26 cellular contexts compared by ENCODE assay signal in the genomic region with DNA sequence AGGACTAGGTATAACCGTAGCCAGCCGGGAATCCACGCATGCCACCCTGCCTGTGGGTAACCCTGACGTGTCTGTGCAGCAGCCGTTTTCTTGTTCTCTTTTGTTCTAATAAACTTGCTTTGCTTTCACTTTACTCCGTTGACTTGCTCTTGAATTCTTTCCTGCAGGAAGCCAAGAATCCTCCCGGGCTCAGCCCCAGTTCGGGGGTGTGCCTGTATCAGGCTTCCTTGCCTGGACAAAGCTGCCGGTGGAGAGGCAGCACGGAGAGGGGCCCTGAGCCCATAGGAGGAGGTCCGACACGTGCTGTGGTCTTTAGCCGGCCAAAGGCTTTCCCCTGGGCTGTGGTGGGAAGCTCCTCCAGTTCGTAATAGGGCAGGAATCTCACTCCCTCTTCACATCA.
A peak's percentile ranks its signal among the peaks of the same experiment; 100 is the strongest.
DNase-seq lines count a peak whose midpoint lies in the region; ATAC-seq and TF ChIP-seq lines count a peak whose summit lies in the region.
"Had no signal": no experiment of that assay in that cellular context is flagged by ENCODE, and none has a peak within 500 bp of the region (broad histone marks: within the 10 kb centered on the region; RNA-seq: fewer than 3 reads in every experiment).

No MANE protein-coding gene starts in this region.

- H3K36me3 Mint-ChIP-seq in nephron (ENCODE audit: low read depth): peaks cover 4% of the 10 kb centered on the region
- H3K36me3 Mint-ChIP-seq: stimulated activated effector memory CD8-positive, alpha-beta T cell treated with anti-CD3 and anti-CD28 coated beads, Interleukin-12 subunit alpha, Interleukin-12 subunit beta, amount 100 ng/mL, for 72 hours; type B pancreatic cell had no signal

- DNase-seq in MG63: peak; percentile 40
- no peak for DNase-seq in adipocyte (ENCODE audit: low read depth)
- DNase-seq in HuH-7.5 (ENCODE audit: low spot score): no peak
- DNase-seq in NAMALWA (ENCODE audit: low spot score): no peak
- DNase-seq: activated CD4-positive, alpha-beta T cell treated with anti-CD3 and anti-CD28 coated beads, Interleukin-2, amount 50 U/mL, for 4 hours; activated naive CD4-positive, alpha-beta T cell; activated naive CD8-positive, alpha-beta T cell treated with anti-CD3 and anti-CD28 coated beads, Interleukin-2, amount 50 U/mL, for 24 hours; activated T-cell treated with anti-CD3 and anti-CD28 coated beads, Interleukin-2, amount 50 U/mL, for 72 hours; foreskin fibroblast; HCEC 1CT; kidney glomerular epithelial cell; NCI-H1048; NCI-H82; stimulated activated CD4-positive, alpha-beta T cell treated with anti-CD3 and anti-CD28 coated beads, Interleukin-15, amount 100 ng/mL, for 24 hours had no signal

- H3K4me3 ChIP-seq in MG63 (peak overlapping the region; percentile 29), adipocyte (ENCODE audit: low read length) (peak overlapping the region; percentile 66), subcutaneous abdominal adipose tissue (ENCODE audit: low read depth in 1 of 5, low read length in 5 of 5) (peak overlapping the region; percentile 32 to 56 (median 50))
- H3K4me3 ChIP-seq: BLaER1, SJSA1 had no signal

- H3K27ac Mint-ChIP-seq in nephron: peak overlapping the region; percentile 52 to 82 (median 56)
- H3K27ac Mint-ChIP-seq: activated naive CD8-positive, alpha-beta T cell treated with anti-CD3 and anti-CD28 coated beads, Interleukin-2, amount 50 U/mL, for 24 hours; activated T-cell treated with anti-CD3 and anti-CD28 coated beads, Interleukin-2, amount 50 U/mL, for 72 hours; dendritic cell treated with granulocyte-macrophage colony-stimulating factor and Interleukin-4, amounts not matched to agents 40 ng/mL and 50 ng/mL, for 4 days; progenitor cell of endocrine pancreas; stimulated activated effector memory CD8-positive, alpha-beta T cell treated with anti-CD3 and anti-CD28 coated beads, Interleukin-12 subunit alpha, Interleukin-12 subunit beta, amount 100 ng/mL, for 72 hours; type B pancreatic cell had no signal

- H3K9ac ChIP-seq in adipocyte (ENCODE audit: low read length): no peak overlapping the region
- no peak overlapping the region for H3K9ac ChIP-seq in subcutaneous abdominal adipose tissue (ENCODE audit: low read length in 5 of 5)
- H3K9ac ChIP-seq: BLaER1 had no signal

- H3K36me3 ChIP-seq in MG63 (no peaks in the 10 kb centered on the region), adipocyte (ENCODE audit: control insufficient read depth, insufficient read depth, low read length, severe bottlenecking) (no peaks in the 10 kb centered on the region), subcutaneous abdominal adipose tissue (ENCODE audit: control insufficient read depth in 5 of 5, insufficient read depth in 5 of 5, low read length in 5 of 5) (no peaks in the 10 kb centered on the region)
- H3K36me3 ChIP-seq: BLaER1, SJSA1 had no signal

- H3K27me3 ChIP-seq in MG63 (no peaks in the 10 kb centered on the region), adipocyte (replicated peaks; ENCODE audit: control insufficient read depth, insufficient read depth, low read length) (no peaks in the 10 kb centered on the region), subcutaneous abdominal adipose tissue (ENCODE audit: control insufficient read depth in 5 of 5, insufficient read depth in 4 of 5, low read length in 5 of 5) (peaks cover 0 to 29% (median 8%) of the 10 kb centered on the region in 5 donors)
- H3K27me3 ChIP-seq: BLaER1, SJSA1 had no signal

- no peak for TF ChIP-seq CTCF in nephron (IDR thresholded peaks at IDR 0.05; ENCODE audit: unreplicated experiment in 3 of 3)

- H3K9me3 ChIP-seq in MG63 (no peaks in the 10 kb centered on the region; the same call in 1 of the 2 replicates), adipocyte (ENCODE audit: control insufficient read depth, low read length) (peaks cover 10% of the 10 kb centered on the region), subcutaneous abdominal adipose tissue (ENCODE audit: control insufficient read depth in 5 of 5, low read length in 5 of 5) (peaks cover 4 to 12% (median 9%) of the 10 kb centered on the region in 5 donors)

- no peak overlapping the region for H3K27ac ChIP-seq in subcutaneous abdominal adipose tissue (ENCODE audit: low read depth, low read length)
- H3K27ac ChIP-seq: BLaER1, SJSA1 had no signal

- H3K4me1 Mint-ChIP-seq in nephron: no peaks in the 10 kb centered on the region
- H3K4me1 Mint-ChIP-seq: central memory CD8-positive, alpha-beta T cell; stimulated activated effector memory CD8-positive, alpha-beta T cell treated with anti-CD3 and anti-CD28 coated beads, Interleukin-12 subunit alpha, Interleukin-12 subunit beta, amount 100 ng/mL, for 72 hours had no signal

- H3K4me1 ChIP-seq in adipocyte (ENCODE audit: control insufficient read depth, insufficient read depth, low read length) (no peaks in the 10 kb centered on the region), subcutaneous abdominal adipose tissue (ENCODE audit: control insufficient read depth in 5 of 5, insufficient read depth in 5 of 5, low read length in 5 of 5) (peaks cover 0 to 9% (median 3%) of the 10 kb centered on the region in 5 donors)
- H3K4me1 ChIP-seq: SJSA1 had no signal

- peaks cover 18% of the 10 kb centered on the region for H3K9me3 Mint-ChIP-seq in nephron
- H3K9me3 Mint-ChIP-seq: activated T-cell treated with anti-CD3 and anti-CD28 coated beads, Interleukin-2, amount 50 U/mL, for 72 hours; stimulated activated effector memory CD8-positive, alpha-beta T cell treated with anti-CD3 and anti-CD28 coated beads, Interleukin-12 subunit alpha, Interleukin-12 subunit beta, amount 100 ng/mL, for 72 hours had no signal

- peak overlapping the region in 2 of 3 experiments; percentile 4 to 26 for H3K4me3 Mint-ChIP-seq in nephron
- H3K4me3 Mint-ChIP-seq: activated naive CD8-positive, alpha-beta T cell treated with anti-CD3 and anti-CD28 coated beads, Interleukin-2, amount 50 U/mL, for 24 hours; central memory CD8-positive, alpha-beta T cell; dendritic cell treated with granulocyte-macrophage colony-stimulating factor and Interleukin-4, amounts not matched to agents 40 ng/mL and 50 ng/mL, for 4 days; stimulated activated effector memory CD8-positive, alpha-beta T cell treated with anti-CD3 and anti-CD28 coated beads, Interleukin-12 subunit alpha, Interleukin-12 subunit beta, amount 100 ng/mL, for 72 hours; type B pancreatic cell had no signal

- H3K27me3 Mint-ChIP-seq in nephron (ENCODE audit: low read depth): peaks cover 10% of the 10 kb centered on the region
- H3K27me3 Mint-ChIP-seq: dendritic cell treated with granulocyte-macrophage colony-stimulating factor and Interleukin-4, amounts not matched to agents 40 ng/mL and 50 ng/mL, for 4 days had no signal

- no peak for ATAC-seq in activated CD4-positive, CD25-positive, alpha-beta regulatory T cell treated with anti-CD3 and anti-CD28 coated beads, Interleukin-2, amount 50 U/mL, for 24 hours
- ATAC-seq: activated naive CD8-positive, alpha-beta T cell treated with anti-CD3 and anti-CD28 coated beads, Interleukin-2, amount 50 U/mL, for 24 hours; activated T-cell treated with anti-CD3 and anti-CD28 coated beads, Interleukin-2, amount 50 U/mL, for 72 hours; esophagus mucosa; HepG2; stimulated activated effector memory CD8-positive, alpha-beta T cell treated with anti-CD3 and anti-CD28 coated beads, Interleukin-12 subunit alpha, Interleukin-12 subunit beta, amount 100 ng/mL, for 72 hours had no signal
